ENCODE assay signal across 9 cellular contexts in the genomic region with DNA sequence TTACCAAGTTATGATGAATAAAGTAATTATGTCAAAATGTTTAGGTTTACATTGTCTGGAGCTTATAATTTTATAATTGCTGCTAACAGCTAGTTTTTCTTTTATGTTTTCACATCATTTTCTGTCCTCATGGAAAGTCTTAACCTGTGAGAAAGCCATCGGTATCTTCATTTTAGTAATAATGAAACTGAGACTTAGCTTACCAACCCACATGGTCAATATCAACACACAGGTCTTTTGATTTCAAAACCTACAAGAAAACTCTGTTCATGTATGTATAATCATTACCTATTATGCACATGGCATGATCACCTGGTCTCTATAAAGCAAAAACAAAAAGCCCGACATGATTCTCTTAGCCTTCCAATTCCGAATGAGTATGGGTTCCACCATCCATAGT.
DNase-seq lines count a peak whose midpoint lies in the region; ATAC-seq and FAIRE-seq lines count a peak whose summit lies in the region.
"Had no signal": no experiment of that assay in that cellular context is flagged by ENCODE, and none has a peak within 500 bp of the region (broad histone marks: within the 10 kb centered on the region; RNA-seq: fewer than 3 reads in every experiment).

No MANE protein-coding gene starts in this region.

- DNase-seq in activated T-cell treated with anti-CD3 and anti-CD28 coated beads, Interleukin-2, amount 50 U/mL, for 24 hours, result no peak
- no peak for DNase-seq in activated T-cell treated with anti-CD3 and anti-CD28 coated beads, Interleukin-2, amount 50 U/mL, for 48 hours
- no peak for DNase-seq in stimulated activated naive CD8-positive, alpha-beta T cell treated with anti-CD3 and anti-CD28 coated beads, Interleukin-15, Interleukin-2, amounts not matched to agents 100 U/mL and 50 U/mL, for 24 hours
- DNase-seq in NCI-H2081 treated with DMSO at 0.1 percent for 48 hours (lab: John Stamatoyannopoulos, UW) (no peak), RCC 7860 (ENCODE audit: low spot score) (no peak), DMS 273 treated with DMSO at 0.1 percent for 48 hours (lab: John Stamatoyannopoulos, UW) (no peak)

- H3K4me3 Mint-ChIP-seq in activated T-cell treated with anti-CD3 and anti-CD28 coated beads, Interleukin-2, amount 50 U/mL, for 24 hours, result no peak overlapping the region

- H3K9me3 Mint-ChIP-seq in activated T-cell treated with anti-CD3 and anti-CD28 coated beads, Interleukin-2, amount 50 U/mL, for 24 hours, result no peaks in the 10 kb centered on the region

- H3K36me3 Mint-ChIP-seq in activated T-cell treated with anti-CD3 and anti-CD28 coated beads, Interleukin-2, amount 50 U/mL, for 24 hours (ENCODE audit: low read depth), result peaks cover 24% of the 10 kb centered on the region

- ATAC-seq in GM21723 (IDR thresholded peaks at IDR 0.05; ENCODE audit: unreplicated experiment) (peak; percentile 88), HG03139 (IDR thresholded peaks at IDR 0.05; ENCODE audit: unreplicated experiment) (peak; percentile 85)
- peak; percentile 46 for ATAC-seq in stimulated activated naive CD8-positive, alpha-beta T cell treated with anti-CD3 and anti-CD28 coated beads, Interleukin-15, Interleukin-2, amounts not matched to agents 100 U/mL and 50 U/mL, for 24 hours

- peak overlapping the region; percentile 14 for H3K27ac Mint-ChIP-seq in activated T-cell treated with anti-CD3 and anti-CD28 coated beads, Interleukin-2, amount 50 U/mL, for 24 hours

- no peaks in the 10 kb centered on the region for H3K27me3 Mint-ChIP-seq in activated T-cell treated with anti-CD3 and anti-CD28 coated beads, Interleukin-2, amount 50 U/mL, for 24 hours

- H3K4me1 Mint-ChIP-seq in activated T-cell treated with anti-CD3 and anti-CD28 coated beads, Interleukin-2, amount 50 U/mL, for 24 hours (ENCODE audit: low read depth), result peaks cover 9% of the 10 kb centered on the region

- FAIRE-seq in RCC 7860 (lab: Jason Lieb, UNC), result no peak
- FAIRE-seq: A204.1 had no signal
